Comparison of ENCODE assay signal across 11 cellular contexts in genomic region chr1:167500283-167500860, GRCh38. TPM values are rescaled to one million over a fixed set of nuclear protein-coding genes. Genes with fewer than 3 reads are reported as not detected.
DNase-seq lines count a peak whose midpoint lies in the region; ATAC-seq and TF ChIP-seq lines count a peak whose summit lies in the region.
"Had no signal": no experiment of that assay in that cellular context is flagged by ENCODE, and none has a peak within 500 bp of the region (broad histone marks: within the 10 kb centered on the region; RNA-seq: fewer than 3 reads in every experiment).

No MANE protein-coding gene starts in this region.

- H3K4me3 Mint-ChIP-seq in activated T-cell treated with anti-CD3 and anti-CD28 coated beads, Interleukin-2, amount 50 U/mL, for 24 hours = peak overlapping the region; percentile 74
- H3K4me3 Mint-ChIP-seq in activated CD8-positive, alpha-beta T cell treated with anti-CD3 and anti-CD28 coated beads, Interleukin-2, amount 10 ng/mL, durations not matched to agents 7 days and 5 days = peak overlapping the region; percentile 66
- H3K4me3 Mint-ChIP-seq in stimulated activated naive CD8-positive, alpha-beta T cell treated with anti-CD3 and anti-CD28 coated beads, Interleukin-15, amount 100 ng/mL, for 72 hours = peak overlapping the region; percentile 74 to 79
- H3K4me3 Mint-ChIP-seq in endothelial cell (ENCODE audit: unreplicated experiment) = no peak overlapping the region

- peak; percentile 35 for DNase-seq in activated T-cell treated with anti-CD3 and anti-CD28 coated beads, Interleukin-2, amount 50 U/mL, for 24 hours
- DNase-seq in activated T-cell treated with anti-CD3 and anti-CD28 coated beads for 4 hours (no peak), NCI-H187 treated with DMSO at 0.1 percent for 48 hours (lab: John Stamatoyannopoulos, UW) (no peak), endothelial cell (ENCODE audit: low spot score) (no peak)
- peak; percentile 20 for DNase-seq in activated CD8-positive, alpha-beta T cell treated with anti-CD3 and anti-CD28 coated beads, Interleukin-2, amount 10 ng/mL, durations not matched to agents 7 days and 5 days
- no peak for DNase-seq in stimulated activated naive CD8-positive, alpha-beta T cell treated with anti-CD3 and anti-CD28 coated beads, Interleukin-15, amount 100 ng/mL, for 72 hours
- DNase-seq in stimulated activated CD4-positive, alpha-beta T cell treated with anti-CD3 and anti-CD28 coated beads, Interleukin-4, amount 100 ng/mL, for 4 hours = no peak
- DNase-seq: activated effector memory CD4-positive, alpha-beta T cell treated with Interleukin-2 at 50 U/mL for 16 hours; DMS79; MG63 had no signal

- H3K4me1 Mint-ChIP-seq in activated T-cell treated with anti-CD3 and anti-CD28 coated beads, Interleukin-2, amount 50 U/mL, for 24 hours (ENCODE audit: low read depth) = peaks cover 100% of the 10 kb centered on the region
- H3K4me1 Mint-ChIP-seq in activated CD8-positive, alpha-beta T cell treated with anti-CD3 and anti-CD28 coated beads, Interleukin-2, amount 10 ng/mL, durations not matched to agents 7 days and 5 days (ENCODE audit: low read depth) = peaks cover 100% of the 10 kb centered on the region
- peaks cover 100% of the 10 kb centered on the region for H3K4me1 Mint-ChIP-seq in stimulated activated naive CD8-positive, alpha-beta T cell treated with anti-CD3 and anti-CD28 coated beads, Interleukin-15, amount 100 ng/mL, for 72 hours
- peaks cover 11% of the 10 kb centered on the region for H3K4me1 Mint-ChIP-seq in endothelial cell (ENCODE audit: unreplicated experiment)

- POLR2A ChIA-PET in activated CD8-positive, alpha-beta T cell treated with anti-CD3 and anti-CD28 coated beads, Interleukin-2, amount 10 ng/mL, durations not matched to agents 7 days and 5 days (lab: Charles Lee) = interaction anchor here (0.6 to 4.0 kb wide), 9 partner anchors 8 to 280 kb away, joined by 3 to 60 read pairs (median 5); partner anchors contain the start of genes CD247 and POU2F1

- H3K27ac Mint-ChIP-seq in activated T-cell treated with anti-CD3 and anti-CD28 coated beads, Interleukin-2, amount 50 U/mL, for 24 hours = peak overlapping the region; percentile 99
- peak overlapping the region; percentile 86 for H3K27ac Mint-ChIP-seq in activated CD8-positive, alpha-beta T cell treated with anti-CD3 and anti-CD28 coated beads, Interleukin-2, amount 10 ng/mL, durations not matched to agents 7 days and 5 days
- H3K27ac Mint-ChIP-seq in stimulated activated naive CD8-positive, alpha-beta T cell treated with anti-CD3 and anti-CD28 coated beads, Interleukin-15, amount 100 ng/mL, for 72 hours = peak overlapping the region; percentile 92 to 96
- no peak overlapping the region for H3K27ac Mint-ChIP-seq in endothelial cell (ENCODE audit: unreplicated experiment)

- peak; percentile 45 for ATAC-seq in GM21825 (IDR thresholded peaks at IDR 0.05; ENCODE audit: unreplicated experiment)
- ATAC-seq in activated CD8-positive, alpha-beta T cell treated with anti-CD3 and anti-CD28 coated beads, Interleukin-2, amount 10 ng/mL, durations not matched to agents 7 days and 5 days = peak; percentile 28
- peak; percentile 83 for ATAC-seq in stimulated activated naive CD8-positive, alpha-beta T cell treated with anti-CD3 and anti-CD28 coated beads, Interleukin-15, amount 100 ng/mL, for 72 hours

- CTCF ChIA-PET in activated CD8-positive, alpha-beta T cell treated with anti-CD3 and anti-CD28 coated beads, Interleukin-2, amount 10 ng/mL, durations not matched to agents 7 days and 5 days (lab: Charles Lee) = interaction anchor here (0.6 to 6.1 kb wide), 14 partner anchors 8 to 280 kb away, joined by 3 to 67 read pairs (median 6); partner anchors contain the start of gene CD247

- no peaks in the 10 kb centered on the region for H3K27me3 Mint-ChIP-seq in activated T-cell treated with anti-CD3 and anti-CD28 coated beads, Interleukin-2, amount 50 U/mL, for 24 hours
- H3K27me3 Mint-ChIP-seq in activated CD8-positive, alpha-beta T cell treated with anti-CD3 and anti-CD28 coated beads, Interleukin-2, amount 10 ng/mL, durations not matched to agents 7 days and 5 days (ENCODE audit: low read depth) = no peaks in the 10 kb centered on the region
- no peaks in the 10 kb centered on the region for H3K27me3 Mint-ChIP-seq in stimulated activated naive CD8-positive, alpha-beta T cell treated with anti-CD3 and anti-CD28 coated beads, Interleukin-15, amount 100 ng/mL, for 72 hours
- peaks cover 3% of the 10 kb centered on the region for H3K27me3 Mint-ChIP-seq in endothelial cell (ENCODE audit: unreplicated experiment)

- H3K36me3 Mint-ChIP-seq in activated T-cell treated with anti-CD3 and anti-CD28 coated beads, Interleukin-2, amount 50 U/mL, for 24 hours (ENCODE audit: low read depth) = peaks cover 91% of the 10 kb centered on the region
- peaks cover 90% of the 10 kb centered on the region for H3K36me3 Mint-ChIP-seq in activated CD8-positive, alpha-beta T cell treated with anti-CD3 and anti-CD28 coated beads, Interleukin-2, amount 10 ng/mL, durations not matched to agents 7 days and 5 days (ENCODE audit: low read depth)
- no peaks in the 10 kb centered on the region for H3K36me3 Mint-ChIP-seq in endothelial cell (ENCODE audit: low read depth, unreplicated experiment)

- TF ChIP-seq CTCF in endothelial cell (IDR thresholded peaks at IDR 0.05; ENCODE audit: unreplicated experiment) = no peak

- H3K9me3 Mint-ChIP-seq in activated T-cell treated with anti-CD3 and anti-CD28 coated beads, Interleukin-2, amount 50 U/mL, for 24 hours = no peaks in the 10 kb centered on the region
- no peaks in the 10 kb centered on the region for H3K9me3 Mint-ChIP-seq in activated CD8-positive, alpha-beta T cell treated with anti-CD3 and anti-CD28 coated beads, Interleukin-2, amount 10 ng/mL, durations not matched to agents 7 days and 5 days (ENCODE audit: insufficient read depth)
- H3K9me3 Mint-ChIP-seq in stimulated activated naive CD8-positive, alpha-beta T cell treated with anti-CD3 and anti-CD28 coated beads, Interleukin-15, amount 100 ng/mL, for 72 hours = no peaks in the 10 kb centered on the region
- no peaks in the 10 kb centered on the region for H3K9me3 Mint-ChIP-seq in endothelial cell (ENCODE audit: unreplicated experiment)

RNA-seq across cellular contexts. Expression of gene CD247, which starts 18.0 kb away (rescaled TPM):
- total RNA-seq in activated CD8-positive, alpha-beta T cell treated with anti-CD3 and anti-CD28 coated beads, Interleukin-2, amount 10 ng/mL, durations not matched to agents 7 days and 5 days = 100 to 1,000 TPM; 243 to 251 TPM
- total RNA-seq in endothelial cell (ENCODE audit: unreplicated experiment) = not detected

RNA-seq across cellular contexts. Expression of gene CREG1, which starts 53.2 kb away (rescaled TPM):
- 1 to 10 TPM; 7.3 to 7.7 TPM for total RNA-seq in activated CD8-positive, alpha-beta T cell treated with anti-CD3 and anti-CD28 coated beads, Interleukin-2, amount 10 ng/mL, durations not matched to agents 7 days and 5 days
- total RNA-seq in endothelial cell (ENCODE audit: unreplicated experiment) = 22.2 TPM

Comparison
In these comparisons a context has a peak if more than half of its experiments do, and no peak if none do; other contexts are left out.
1. DNase-seq: peak in activated T-cell treated with anti-CD3 and anti-CD28 coated beads, Interleukin-2, amount 50 U/mL, for 24 hours (single experiment) and activated CD8-positive, alpha-beta T cell treated with anti-CD3 and anti-CD28 coated beads, Interleukin-2, amount 10 ng/mL, durations not matched to agents 7 days and 5 days (single experiment); none in activated T-cell treated with anti-CD3 and anti-CD28 coated beads for 4 hours (single experiment), stimulated activated naive CD8-positive, alpha-beta T cell treated with anti-CD3 and anti-CD28 coated beads, Interleukin-15, amount 100 ng/mL, for 72 hours (0 of 2), NCI-H187 treated with DMSO at 0.1 percent for 48 hours (single experiment), endothelial cell (single experiment) and stimulated activated CD4-positive, alpha-beta T cell treated with anti-CD3 and anti-CD28 coated beads, Interleukin-4, amount 100 ng/mL, for 4 hours (0 of 2).
2. ATAC-seq: peak in every context shown above with its lines; median percentile 83 in stimulated activated naive CD8-positive, alpha-beta T cell treated with anti-CD3 and anti-CD28 coated beads, Interleukin-15, amount 100 ng/mL, for 72 hours; 45 in GM21825; 28 in activated CD8-positive, alpha-beta T cell treated with anti-CD3 and anti-CD28 coated beads, Interleukin-2, amount 10 ng/mL, durations not matched to agents 7 days and 5 days.
3. RNA of gene CD247, which starts 18.0 kb away (total RNA-seq): 243 to 251 TPM in activated CD8-positive, alpha-beta T cell treated with anti-CD3 and anti-CD28 coated beads, Interleukin-2, amount 10 ng/mL, durations not matched to agents 7 days and 5 days; not detected in endothelial cell (single experiment); every median in the first group is over 100 times any median in the second.